In genomic region chr19:29941828-29942403, GRCh38 we compare ENCODE assay signal across 8 cellular contexts. TPM values are rescaled to one million over a fixed set of nuclear protein-coding genes. Genes with fewer than 3 reads are reported as not detected.
A peak's percentile ranks its signal among the peaks of the same experiment; 100 is the strongest.
DNase-seq lines count a peak whose midpoint lies in the region; ATAC-seq, FAIRE-seq and TF ChIP-seq lines count a peak whose summit lies in the region.

TSS of gene URI1 (plus strand) at chr19:29942239. CDS start at chr19:29942548, 309 bp downstream.

- ATAC-seq in GM21737 (IDR thresholded peaks at IDR 0.05; ENCODE audit: unreplicated experiment) (peak; percentile 86), natural killer cell (peak; percentile 93 to 99 (median 95))
- ATAC-seq in stimulated activated naive B cell treated with anti-CD40 and anti-IgM and Interleukin-4, amounts not matched to agents 10 μg/mL and 1 μg/mL and 100 μg/mL, for 72 hours (replicated peaks) = peak; percentile 91 to 94

- H3K4me3 ChIP-seq in fibroblast of lung (replicated peaks in 1 of 4; ENCODE audit: control extremely low read depth in 1 of 4, insufficient read depth in 1 of 4, low read depth in 3 of 4, low read length in 4 of 4) = peak within 1 kb of the TSS; percentile 45 to 92 (median 68)

- peak within 1 kb of the TSS; percentile 86 to 89 for H3K27ac Mint-ChIP-seq in natural killer cell
- peak within 1 kb of the TSS; percentile 97 for H3K27ac Mint-ChIP-seq in stimulated activated naive B cell treated with anti-CD40 and anti-IgM and Interleukin-4, amounts not matched to agents 10 μg/mL and 1 μg/mL and 100 μg/mL, for 72 hours

- H3K79me2 ChIP-seq in fibroblast of lung (ENCODE audit: control insufficient read depth, insufficient read depth, low read length) = peaks cover 38% of the 10 kb centered on the region

- peaks cover 37 to 39% of the 10 kb centered on the region in 2 donors for H3K4me1 Mint-ChIP-seq in natural killer cell
- peaks cover 24 to 34% of the 10 kb centered on the region in 2 donors for H3K4me1 Mint-ChIP-seq in stimulated activated naive B cell treated with anti-CD40 and anti-IgM and Interleukin-4, amounts not matched to agents 10 μg/mL and 1 μg/mL and 100 μg/mL, for 72 hours

- peaks cover 0 to 6% of the 10 kb centered on the region in 2 donors for H3K27me3 Mint-ChIP-seq in natural killer cell (ENCODE audit: low read depth in 2 of 2)
- peaks cover 9 to 16% of the 10 kb centered on the region in 2 donors for H3K27me3 Mint-ChIP-seq in stimulated activated naive B cell treated with anti-CD40 and anti-IgM and Interleukin-4, amounts not matched to agents 10 μg/mL and 1 μg/mL and 100 μg/mL, for 72 hours

- no peaks in the 10 kb centered on the region for H4K20me1 ChIP-seq in fibroblast of lung (ENCODE audit: control insufficient read depth, extremely low read depth, insufficient read depth, low read length)

- peak within 1 kb of the TSS; percentile 89 for H3K4me2 ChIP-seq in fibroblast of lung (ENCODE audit: extremely low read depth, insufficient read depth, low read length)

- H3K36me3 ChIP-seq in KOPT-K1 (ENCODE audit: insufficient read depth, low read length) = no peaks in the 10 kb centered on the region
- H3K36me3 ChIP-seq in fibroblast of lung (ENCODE audit: control insufficient read depth, insufficient read depth, low read length) = no peaks in the 10 kb centered on the region

- intact Hi-C loops in natural killer cell (cut with micrococcal nuclease) = loop anchor here (1.0 to 2.0 kb wide), 2 partner anchors 97 to 131 kb away; partner anchors contain the start of gene CCNE1

- no peaks in the 10 kb centered on the region for H3K36me3 Mint-ChIP-seq in natural killer cell
- H3K36me3 Mint-ChIP-seq in stimulated activated naive B cell treated with anti-CD40 and anti-IgM and Interleukin-4, amounts not matched to agents 10 μg/mL and 1 μg/mL and 100 μg/mL, for 72 hours = peaks cover 8 to 17% of the 10 kb centered on the region in 2 donors

- H3K27ac ChIP-seq in KOPT-K1 (ENCODE audit: low read depth, low read length, poor library complexity, severe bottlenecking) (peak within 1 kb of the TSS; percentile 79), fibroblast of lung (ENCODE audit: insufficient read depth, low read length) (peak within 1 kb of the TSS; percentile 4)

- TF ChIP-seq CTCF in fibroblast of lung (conservative IDR thresholded peaks at IDR 0.05 in 1 of 2, IDR thresholded peaks at IDR 0.05 in 1 of 2; ENCODE audit: low read depth in 1 of 2, low read length in 2 of 2) (no peak), natural killer cell (IDR thresholded peaks at IDR 0.05) (no peak)

- peaks cover 0 to 4% of the 10 kb centered on the region in 2 donors for H3K9me3 Mint-ChIP-seq in natural killer cell
- peaks cover 3 to 5% of the 10 kb centered on the region in 2 donors for H3K9me3 Mint-ChIP-seq in stimulated activated naive B cell treated with anti-CD40 and anti-IgM and Interleukin-4, amounts not matched to agents 10 μg/mL and 1 μg/mL and 100 μg/mL, for 72 hours

- H3K9ac ChIP-seq in fibroblast of lung (ENCODE audit: insufficient read depth, low read length) = peak within 1 kb of the TSS; percentile 9

- no peaks in the 10 kb centered on the region for H3K9me3 ChIP-seq in KOPT-K1 (ENCODE audit: insufficient read depth, low read length, poor library complexity, severe bottlenecking)
- H3K9me3 ChIP-seq in fibroblast of lung (ENCODE audit: control insufficient read depth, insufficient read depth, low read depth, low read length) = no peaks in the 10 kb centered on the region

- H3K27me3 ChIP-seq in fibroblast of lung (ENCODE audit: control insufficient read depth, insufficient read depth, low read length) = no peaks in the 10 kb centered on the region

- peak; percentile 54 for DNase-seq in DMS53 treated with DMSO at 0.1 percent for 48 hours (lab: John Stamatoyannopoulos, UW; ENCODE audit: unreplicated experiment)
- DNase-seq in RCC 7860 (ENCODE audit: low spot score) = peak; percentile 39
- DNase-seq in activated T-helper 1 cell treated with Interleukin-2 at 50 U/mL for 16 hours (ENCODE audit: low read depth) = peak; percentile 91
- DNase-seq in fibroblast of lung (ENCODE audit: low read depth in 2 of 2) = peak; percentile 75 to 80
- peak; percentile 97 for DNase-seq in natural killer cell
- peak; percentile 85 for DNase-seq in stimulated activated naive B cell treated with anti-CD40 and anti-IgM and Interleukin-4, amounts not matched to agents 10 μg/mL and 1 μg/mL and 100 μg/mL, for 72 hours

- no peak for FAIRE-seq in RCC 7860 (lab: Jason Lieb, UNC)

- H3K4me3 Mint-ChIP-seq in natural killer cell = peak within 1 kb of the TSS; percentile 94
- peak within 1 kb of the TSS; percentile 99 to 100 for H3K4me3 Mint-ChIP-seq in stimulated activated naive B cell treated with anti-CD40 and anti-IgM and Interleukin-4, amounts not matched to agents 10 μg/mL and 1 μg/mL and 100 μg/mL, for 72 hours

- H2AFZ ChIP-seq in fibroblast of lung (ENCODE audit: low read length) = peak within 1 kb of the TSS; percentile 66

- peaks cover 3% of the 10 kb centered on the region for H3K4me1 ChIP-seq in fibroblast of lung (ENCODE audit: control insufficient read depth, extremely low read depth, insufficient read depth, low read length)

RNA-seq across cellular contexts. Expression of gene URI1, which starts in this region (rescaled TPM):
- total RNA-seq in fibroblast of lung = 60.4 and 62.6 TPM in 2 replicates
- 71.8 and 77.4 TPM in 2 replicates for polyA plus RNA-seq in fibroblast of lung
- polyA plus RNA-seq in fibroblast of lung (2012) = 41.9 and 45.0 TPM in 2 replicates
- 35.1 and 37.8 TPM in 2 replicates for polyA minus RNA-seq in fibroblast of lung (ENCODE audit: low replicate concordance)
- total RNA-seq in natural killer cell = 10 to 100 TPM; 66.8 to 72.8 (median 68.4) TPM

Comparison
In these comparisons a context has a peak if more than half of its experiments do, and no peak if none do; other contexts are left out.
1. Peak in every context shown above with its lines: DNase-seq, ATAC-seq, H3K4me3 ChIP-seq and H3K27ac ChIP-seq.
2. DNase-seq: peak in every context shown above with its lines; median percentile 97 in natural killer cell; 91 in activated T-helper 1 cell treated with Interleukin-2 at 50 U/mL for 16 hours; 85 in stimulated activated naive B cell treated with anti-CD40 and anti-IgM and Interleukin-4, amounts not matched to agents 10 μg/mL and 1 μg/mL and 100 μg/mL, for 72 hours; 78 in fibroblast of lung; 54 in DMS53 treated with DMSO at 0.1 percent for 48 hours; 39 in RCC 7860.